Comparison of ENCODE assay signal across 1 cellular context in the genomic region with DNA sequence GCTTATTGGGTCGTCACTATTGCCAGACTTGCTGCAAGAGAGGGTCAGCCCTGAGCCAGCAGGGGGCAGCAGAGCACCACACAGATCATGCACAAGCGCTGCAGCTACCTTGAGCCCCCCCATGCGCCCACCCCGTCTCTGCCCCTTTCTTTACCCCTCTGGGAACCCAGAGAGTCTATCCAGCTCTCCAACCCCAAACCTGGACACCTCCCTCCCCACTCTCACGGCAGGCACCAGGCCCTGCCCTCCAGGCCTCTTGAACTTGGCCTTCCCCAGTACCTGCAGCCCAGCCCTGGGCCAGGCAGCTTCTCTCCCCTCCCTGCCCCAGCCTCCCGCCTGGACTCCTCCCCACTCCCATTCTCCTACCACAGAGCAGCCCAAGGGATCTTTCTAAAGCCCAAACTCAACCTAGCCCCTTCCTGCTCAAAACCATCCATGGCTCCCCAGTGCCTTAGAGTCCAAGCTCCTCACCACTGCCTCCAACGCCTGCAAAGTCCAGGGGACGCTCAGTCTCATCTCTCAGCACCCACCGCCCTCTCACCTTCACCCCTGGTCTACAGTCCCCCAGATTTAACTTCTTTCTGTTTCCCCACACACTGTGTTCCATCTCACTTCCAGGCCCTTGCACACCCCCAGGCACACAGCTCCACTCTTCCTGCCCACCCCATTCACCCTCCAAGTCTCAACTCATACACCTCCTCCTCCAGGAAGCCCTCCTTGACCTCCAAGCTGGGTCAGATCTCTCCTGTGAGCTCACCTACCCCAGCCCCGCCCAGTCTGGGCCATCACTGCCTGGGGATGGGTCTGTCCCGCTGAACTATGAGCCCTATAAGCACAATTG.
TF ChIP-seq lines count a peak whose summit lies in the region.

No MANE protein-coding gene starts in this region.

TF ChIP-seq in K562, 482 proteins besides CTCF, POLR2A, EP300 and RAD21 (continued from another document):
- TF ChIP-seq, protein P1, sequence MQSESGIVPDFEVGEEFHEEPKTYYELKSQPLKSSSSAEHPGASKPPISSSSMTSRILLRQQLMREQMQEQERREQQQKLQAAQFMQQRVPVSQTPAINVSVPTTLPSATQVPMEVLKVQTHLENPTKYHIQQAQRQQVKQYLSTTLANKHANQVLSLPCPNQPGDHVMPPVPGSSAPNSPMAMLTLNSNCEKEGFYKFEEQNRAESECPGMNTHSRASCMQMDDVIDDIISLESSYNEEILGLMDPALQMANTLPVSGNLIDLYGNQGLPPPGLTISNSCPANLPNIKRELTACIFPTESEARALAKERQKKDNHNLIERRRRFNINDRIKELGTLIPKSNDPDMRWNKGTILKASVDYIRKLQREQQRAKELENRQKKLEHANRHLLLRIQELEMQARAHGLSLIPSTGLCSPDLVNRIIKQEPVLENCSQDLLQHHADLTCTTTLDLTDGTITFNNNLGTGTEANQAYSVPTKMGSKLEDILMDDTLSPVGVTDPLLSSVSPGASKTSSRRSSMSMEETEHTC (IDR thresholded peaks at IDR 0.05) = no peak
- no peak for TF ChIP-seq NCOA2 (IDR thresholded peaks at IDR 0.05; ENCODE audit: partially characterized antibody in 2 of 2)
- TF ChIP-seq, protein P2, sequence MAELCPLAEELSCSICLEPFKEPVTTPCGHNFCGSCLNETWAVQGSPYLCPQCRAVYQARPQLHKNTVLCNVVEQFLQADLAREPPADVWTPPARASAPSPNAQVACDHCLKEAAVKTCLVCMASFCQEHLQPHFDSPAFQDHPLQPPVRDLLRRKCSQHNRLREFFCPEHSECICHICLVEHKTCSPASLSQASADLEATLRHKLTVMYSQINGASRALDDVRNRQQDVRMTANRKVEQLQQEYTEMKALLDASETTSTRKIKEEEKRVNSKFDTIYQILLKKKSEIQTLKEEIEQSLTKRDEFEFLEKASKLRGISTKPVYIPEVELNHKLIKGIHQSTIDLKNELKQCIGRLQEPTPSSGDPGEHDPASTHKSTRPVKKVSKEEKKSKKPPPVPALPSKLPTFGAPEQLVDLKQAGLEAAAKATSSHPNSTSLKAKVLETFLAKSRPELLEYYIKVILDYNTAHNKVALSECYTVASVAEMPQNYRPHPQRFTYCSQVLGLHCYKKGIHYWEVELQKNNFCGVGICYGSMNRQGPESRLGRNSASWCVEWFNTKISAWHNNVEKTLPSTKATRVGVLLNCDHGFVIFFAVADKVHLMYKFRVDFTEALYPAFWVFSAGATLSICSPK (IDR thresholded peaks at IDR 0.05; ENCODE audit: borderline replicate concordance) = no peak
- TF ChIP-seq THRAP3 (IDR thresholded peaks at IDR 0.05; ENCODE audit: borderline replicate concordance) = no peak
- TF ChIP-seq, protein P3, sequence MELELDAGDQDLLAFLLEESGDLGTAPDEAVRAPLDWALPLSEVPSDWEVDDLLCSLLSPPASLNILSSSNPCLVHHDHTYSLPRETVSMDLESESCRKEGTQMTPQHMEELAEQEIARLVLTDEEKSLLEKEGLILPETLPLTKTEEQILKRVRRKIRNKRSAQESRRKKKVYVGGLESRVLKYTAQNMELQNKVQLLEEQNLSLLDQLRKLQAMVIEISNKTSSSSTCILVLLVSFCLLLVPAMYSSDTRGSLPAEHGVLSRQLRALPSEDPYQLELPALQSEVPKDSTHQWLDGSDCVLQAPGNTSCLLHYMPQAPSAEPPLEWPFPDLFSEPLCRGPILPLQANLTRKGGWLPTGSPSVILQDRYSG (tag; conservative IDR thresholded peaks at IDR 0.05; ENCODE audit: low read depth) = no peak
- TF ChIP-seq ZNF436 (CRISPR knock-in tag; IDR thresholded peaks at IDR 0.05) = peak; percentile 65
- TF ChIP-seq, protein P4, sequence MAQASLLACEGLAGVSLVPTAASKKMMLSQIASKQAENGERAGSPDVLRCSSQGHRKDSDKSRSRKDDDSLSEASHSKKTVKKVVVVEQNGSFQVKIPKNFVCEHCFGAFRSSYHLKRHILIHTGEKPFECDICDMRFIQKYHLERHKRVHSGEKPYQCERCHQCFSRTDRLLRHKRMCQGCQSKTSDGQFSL (CRISPR knock-in tag; IDR thresholded peaks at IDR 0.05) = peak; percentile 59; the same call in 1 of the 2 replicates
- TF ChIP-seq, protein P4 (tag; IDR thresholded peaks at IDR 0.05) = no peak; a peak in 1 of 4 replicates
- TF ChIP-seq, protein P5, sequence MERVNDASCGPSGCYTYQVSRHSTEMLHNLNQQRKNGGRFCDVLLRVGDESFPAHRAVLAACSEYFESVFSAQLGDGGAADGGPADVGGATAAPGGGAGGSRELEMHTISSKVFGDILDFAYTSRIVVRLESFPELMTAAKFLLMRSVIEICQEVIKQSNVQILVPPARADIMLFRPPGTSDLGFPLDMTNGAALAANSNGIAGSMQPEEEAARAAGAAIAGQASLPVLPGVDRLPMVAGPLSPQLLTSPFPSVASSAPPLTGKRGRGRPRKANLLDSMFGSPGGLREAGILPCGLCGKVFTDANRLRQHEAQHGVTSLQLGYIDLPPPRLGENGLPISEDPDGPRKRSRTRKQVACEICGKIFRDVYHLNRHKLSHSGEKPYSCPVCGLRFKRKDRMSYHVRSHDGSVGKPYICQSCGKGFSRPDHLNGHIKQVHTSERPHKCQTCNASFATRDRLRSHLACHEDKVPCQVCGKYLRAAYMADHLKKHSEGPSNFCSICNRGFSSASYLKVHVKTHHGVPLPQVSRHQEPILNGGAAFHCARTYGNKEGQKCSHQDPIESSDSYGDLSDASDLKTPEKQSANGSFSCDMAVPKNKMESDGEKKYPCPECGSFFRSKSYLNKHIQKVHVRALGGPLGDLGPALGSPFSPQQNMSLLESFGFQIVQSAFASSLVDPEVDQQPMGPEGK (CRISPR knock-in tag; IDR thresholded peaks at IDR 0.05; ENCODE audit: borderline replicate concordance) = no peak
- no peak for TF ChIP-seq PHF21A (IDR thresholded peaks at IDR 0.05; ENCODE audit: borderline replicate concordance, low read depth)
- TF ChIP-seq, protein P6, sequence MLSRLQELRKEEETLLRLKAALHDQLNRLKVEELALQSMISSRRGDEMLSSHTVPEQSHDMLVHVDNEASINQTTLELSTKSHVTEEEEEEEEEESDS (CRISPR knock-in tag; IDR thresholded peaks at IDR 0.05) = no peak
- no peak for TF ChIP-seq ZNF24 (IDR thresholded peaks at IDR 0.05)
- no peak for TF ChIP-seq NFE2L1 (tag; IDR thresholded peaks at IDR 0.05; ENCODE audit: borderline replicate concordance, low read depth)
- no peak for TF ChIP-seq ADNP (tag; IDR thresholded peaks at IDR 0.05)
- no peak for TF ChIP-seq ARNT (IDR thresholded peaks at IDR 0.05)
- TF ChIP-seq, protein P7, sequence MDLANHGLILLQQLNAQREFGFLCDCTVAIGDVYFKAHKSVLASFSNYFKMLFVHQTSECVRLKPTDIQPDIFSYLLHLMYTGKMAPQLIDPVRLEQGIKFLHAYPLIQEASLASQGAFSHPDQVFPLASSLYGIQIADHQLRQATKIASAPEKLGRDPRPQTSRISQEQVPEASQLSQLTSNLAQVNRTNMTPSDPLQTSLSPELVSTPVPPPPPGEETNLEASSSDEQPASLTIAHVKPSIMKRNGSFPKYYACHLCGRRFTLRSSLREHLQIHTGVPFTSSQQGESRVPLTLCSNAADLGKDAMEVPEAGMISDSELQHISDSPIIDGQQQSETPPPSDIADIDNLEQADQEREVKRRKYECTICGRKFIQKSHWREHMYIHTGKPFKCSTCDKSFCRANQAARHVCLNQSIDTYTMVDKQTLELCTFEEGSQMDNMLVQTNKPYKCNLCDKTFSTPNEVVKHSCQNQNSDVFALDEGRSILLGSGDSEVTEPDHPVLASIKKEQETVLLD (IDR thresholded peaks at IDR 0.05) = no peak
- TF ChIP-seq MAZ (CRISPR knock-in tag; conservative IDR thresholded peaks at IDR 0.05 in 1 of 2, IDR thresholded peaks at IDR 0.05 in 1 of 2) = peak in 1 of 2 experiments; percentile 40; a peak in 1 of 4 replicates
- peak; percentile 24; the same call in 1 of the 2 replicates for TF ChIP-seq XRCC5 (IDR thresholded peaks at IDR 0.05; ENCODE audit: low read depth, low read length)
- TF ChIP-seq STAG1 (CRISPR knock-in tag; IDR thresholded peaks at IDR 0.05; ENCODE audit: borderline replicate concordance) = peak; percentile 57; the same call in 1 of the 2 replicates
- TF ChIP-seq, protein P8, sequence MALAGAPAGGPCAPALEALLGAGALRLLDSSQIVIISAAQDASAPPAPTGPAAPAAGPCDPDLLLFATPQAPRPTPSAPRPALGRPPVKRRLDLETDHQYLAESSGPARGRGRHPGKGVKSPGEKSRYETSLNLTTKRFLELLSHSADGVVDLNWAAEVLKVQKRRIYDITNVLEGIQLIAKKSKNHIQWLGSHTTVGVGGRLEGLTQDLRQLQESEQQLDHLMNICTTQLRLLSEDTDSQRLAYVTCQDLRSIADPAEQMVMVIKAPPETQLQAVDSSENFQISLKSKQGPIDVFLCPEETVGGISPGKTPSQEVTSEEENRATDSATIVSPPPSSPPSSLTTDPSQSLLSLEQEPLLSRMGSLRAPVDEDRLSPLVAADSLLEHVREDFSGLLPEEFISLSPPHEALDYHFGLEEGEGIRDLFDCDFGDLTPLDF (CRISPR knock-in tag; IDR thresholded peaks at IDR 0.05) = no peak
- no peak for TF ChIP-seq BACH1 (tag; IDR thresholded peaks at IDR 0.05)
- peak; percentile 89 for TF ChIP-seq BCOR (IDR thresholded peaks at IDR 0.05)
- no peak for TF ChIP-seq EGR1 (conservative IDR thresholded peaks at IDR 0.05)
- TF ChIP-seq, protein P9, sequence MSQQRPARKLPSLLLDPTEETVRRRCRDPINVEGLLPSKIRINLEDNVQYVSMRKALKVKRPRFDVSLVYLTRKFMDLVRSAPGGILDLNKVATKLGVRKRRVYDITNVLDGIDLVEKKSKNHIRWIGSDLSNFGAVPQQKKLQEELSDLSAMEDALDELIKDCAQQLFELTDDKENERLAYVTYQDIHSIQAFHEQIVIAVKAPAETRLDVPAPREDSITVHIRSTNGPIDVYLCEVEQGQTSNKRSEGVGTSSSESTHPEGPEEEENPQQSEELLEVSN (IDR thresholded peaks at IDR 0.05; ENCODE audit: borderline replicate concordance in 1 of 2, extremely low read depth in 1 of 2, insufficient read depth in 1 of 2, insufficient read length in 1 of 2, low read depth in 1 of 2, low read length in 1 of 2, poor library complexity in 1 of 2, severe bottlenecking in 1 of 2) = no peak
- TF ChIP-seq LEF1 (IDR thresholded peaks at IDR 0.05) = no peak
- TF ChIP-seq, protein P10, sequence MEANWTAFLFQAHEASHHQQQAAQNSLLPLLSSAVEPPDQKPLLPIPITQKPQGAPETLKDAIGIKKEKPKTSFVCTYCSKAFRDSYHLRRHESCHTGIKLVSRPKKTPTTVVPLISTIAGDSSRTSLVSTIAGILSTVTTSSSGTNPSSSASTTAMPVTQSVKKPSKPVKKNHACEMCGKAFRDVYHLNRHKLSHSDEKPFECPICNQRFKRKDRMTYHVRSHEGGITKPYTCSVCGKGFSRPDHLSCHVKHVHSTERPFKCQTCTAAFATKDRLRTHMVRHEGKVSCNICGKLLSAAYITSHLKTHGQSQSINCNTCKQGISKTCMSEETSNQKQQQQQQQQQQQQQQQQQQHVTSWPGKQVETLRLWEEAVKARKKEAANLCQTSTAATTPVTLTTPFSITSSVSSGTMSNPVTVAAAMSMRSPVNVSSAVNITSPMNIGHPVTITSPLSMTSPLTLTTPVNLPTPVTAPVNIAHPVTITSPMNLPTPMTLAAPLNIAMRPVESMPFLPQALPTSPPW (CRISPR knock-in tag; IDR thresholded peaks at IDR 0.05) = peak; percentile 42
- peak; percentile 79 for TF ChIP-seq CC2D1A (IDR thresholded peaks at IDR 0.05)
- TF ChIP-seq RB1 (IDR thresholded peaks at IDR 0.05; ENCODE audit: low read depth) = peak; percentile 38; the same call in 1 of the 2 replicates
